In genomic region chr7:156014808-156015207, GRCh38 we compare ENCODE assay signal across 31 cellular contexts.
"Had no signal": no experiment of that assay in that cellular context is flagged by ENCODE, and none has a peak within 500 bp of the region (broad histone marks: within the 10 kb centered on the region; RNA-seq: fewer than 3 reads in every experiment).

No MANE protein-coding gene starts in this region.

- H3K27ac ChIP-seq: adrenal gland, breast epithelium, Peyer's patch, RWPE1 had no signal

- H3K4me1 Mint-ChIP-seq: activated CD4-positive, alpha-beta T cell treated with anti-CD3 and anti-CD28 coated beads, Interleukin-2, amount 10 ng/mL, durations not matched to agents 24 days and 14 days; activated T-helper 17 cell treated with anti-CD3 and anti-CD28 coated beads, Interleukin-2, amount 50 U/mL, for 72 hours; IgD-negative memory B cell; T-helper 17 cell; WTC11 had no signal

- H3K4me3 Mint-ChIP-seq: activated CD4-positive, alpha-beta memory T cell treated with anti-CD3 and anti-CD28 coated beads for 36 hours; activated CD4-positive, alpha-beta T cell treated with anti-CD3 and anti-CD28 coated beads, Interleukin-2, amount 10 ng/mL, durations not matched to agents 24 days and 14 days; activated naive CD4-positive, alpha-beta T cell treated with anti-CD3 and anti-CD28 coated beads for 36 hours; activated naive CD8-positive, alpha-beta T cell; activated T-helper 17 cell treated with anti-CD3 and anti-CD28 coated beads, Interleukin-2, amount 50 U/mL, for 72 hours; IgD-negative memory B cell; T-helper 17 cell; WTC11 had no signal

- DNase-seq: activated CD4-positive, alpha-beta memory T cell treated with anti-CD3 and anti-CD28 coated beads for 36 hours; activated CD4-positive, alpha-beta T cell treated with anti-CD3 and anti-CD28 coated beads, Interleukin-2, amount 10 ng/mL, durations not matched to agents 24 days and 14 days; activated CD4-positive, CD25-positive, alpha-beta regulatory T cell treated with anti-CD3 and anti-CD28 coated beads, Interleukin-2, amount 50 U/mL, for 72 hours; activated gamma-delta T cell; activated T-cell treated with anti-CD3 and anti-CD28 coated beads for 4 hours; activated T-cell treated with anti-CD3 and anti-CD28 coated beads, Interleukin-2, amount 50 U/mL, for 48 hours; caudate nucleus; KG1; MV-4-11; NCI-H1092 treated with DMSO at 0.1 percent for 48 hours; NCI-H1417 treated with DMSO at 0.1 percent for 48 hours; NCI-H1694; NCI-H2029; NCI-H2107; NCI-H2171 treated with DMSO at 0.1 percent for 48 hours; NCI-H226; NCI-H526; NCI-H82; NK-92 treated with Interleukin-12 subunit alpha and Interleukin-12 subunit beta, amount 100 ng/mL, for 24 hours; SHP77; T-helper 17 cell; T-helper 9 cell had no signal

- H3K27me3 Mint-ChIP-seq: activated CD4-positive, alpha-beta memory T cell treated with anti-CD3 and anti-CD28 coated beads for 36 hours; activated naive CD8-positive, alpha-beta T cell had no signal

- ATAC-seq: activated T-helper 17 cell treated with anti-CD3 and anti-CD28 coated beads, Interleukin-2, amount 50 U/mL, for 72 hours; T-helper 17 cell; WTC11 had no signal

- H3K9me3 ChIP-seq: breast epithelium, Peyer's patch had no signal

- H3K36me3 ChIP-seq: adrenal gland, breast epithelium, Peyer's patch had no signal

- H3K27ac Mint-ChIP-seq: activated CD4-positive, alpha-beta memory T cell treated with anti-CD3 and anti-CD28 coated beads for 36 hours; activated CD4-positive, alpha-beta T cell treated with anti-CD3 and anti-CD28 coated beads, Interleukin-2, amount 10 ng/mL, durations not matched to agents 24 days and 14 days; activated naive CD4-positive, alpha-beta T cell treated with anti-CD3 and anti-CD28 coated beads for 36 hours; activated T-helper 17 cell treated with anti-CD3 and anti-CD28 coated beads, Interleukin-2, amount 50 U/mL, for 72 hours; IgD-negative memory B cell; T-helper 17 cell; WTC11 had no signal

- H3K27me3 ChIP-seq: adrenal gland, breast epithelium, Peyer's patch had no signal

- H3K4me1 ChIP-seq: breast epithelium, Peyer's patch had no signal

- H3K4me3 ChIP-seq: adrenal gland, breast epithelium, Peyer's patch had no signal
